7 cellular contexts compared by ENCODE assay signal in genomic region chr3:27500986-27501385, GRCh38.
"Had no signal": no experiment of that assay in that cellular context is flagged by ENCODE, and none has a peak within 500 bp of the region (broad histone marks: within the 10 kb centered on the region; RNA-seq: fewer than 3 reads in every experiment).

No MANE protein-coding gene starts in this region.

- H3K4me3 ChIP-seq: GM23338 had no signal

- DNase-seq: H9, HCEC 1CT, KG1 had no signal

- ATAC-seq: GM23338 had no signal

- H3K4me2 ChIP-seq: GM23338 had no signal

- H2AFZ ChIP-seq: GM23338 had no signal

- H3K27ac ChIP-seq: HL-60 had no signal

- FAIRE-seq: H1, H54 had no signal
